ENCODE assay signal across 9 cellular contexts in genomic region chr7:155533120-155533826, GRCh38. TPM values are rescaled to one million over a fixed set of nuclear protein-coding genes. Genes with fewer than 3 reads are reported as not detected.
DNase-seq lines count a peak whose midpoint lies in the region; ATAC-seq and TF ChIP-seq lines count a peak whose summit lies in the region.
"Had no signal": no experiment of that assay in that cellular context is flagged by ENCODE, and none has a peak within 500 bp of the region (broad histone marks: within the 10 kb centered on the region; RNA-seq: fewer than 3 reads in every experiment).

No MANE protein-coding gene starts in this region.

- H3K36me3 Mint-ChIP-seq in mesothelial cell of epicardium = no peaks in the 10 kb centered on the region

- H3K27me3 Mint-ChIP-seq in mesothelial cell of epicardium (ENCODE audit: low read depth) = peaks cover 94% of the 10 kb centered on the region

- intact Hi-C loops in A673 (cut with micrococcal nuclease; ENCODE audit: unreplicated experiment) = loop anchor here (10.0 kb wide), 1 partner anchor 608 kb away; no protein-coding TSS in a partner anchor

- H3K27ac ChIP-seq in A673 (ENCODE audit: low read depth, low read length, poor library complexity, severe bottlenecking) = no peak overlapping the region

- H3K27me3 ChIP-seq in A673 (replicated peaks; ENCODE audit: insufficient read depth, low read depth, low read length, poor library complexity) = peaks cover 66% of the 10 kb centered on the region

- ATAC-seq in HG02623 (IDR thresholded peaks at IDR 0.05; ENCODE audit: unreplicated experiment) (peak; percentile 8), HG03342 (IDR thresholded peaks at IDR 0.05; ENCODE audit: unreplicated experiment) (no peak)

- POLR2A ChIA-PET in A673 (lab: Charles Lee; ENCODE audit: low non-redundant PET) = no interaction called here

- no peak overlapping the region for H3K27ac Mint-ChIP-seq in mesothelial cell of epicardium

- TF ChIP-seq CTCF in A673 (conservative IDR thresholded peaks at IDR 0.05; ENCODE audit: low read depth, low read length) = no peak
- TF ChIP-seq CTCF in mesothelial cell of epicardium (IDR thresholded peaks at IDR 0.05; ENCODE audit: unreplicated experiment) = no peak

- H3K9me3 Mint-ChIP-seq in mesothelial cell of epicardium = no peaks in the 10 kb centered on the region

- no peak for DNase-seq in A673 (ENCODE audit: low spot score)
- DNase-seq in astrocyte of the hippocampus (ENCODE audit: low read depth, low spot score) = peak; percentile 9
- DNase-seq in mesothelial cell of epicardium (ENCODE audit: low spot score in 2 of 2, unreplicated experiment in 2 of 2) = no peak
- no peak for DNase-seq in NCI-H446 (lab: John Stamatoyannopoulos, UW)
- DNase-seq in medulla oblongata (ENCODE audit: extremely low spot score) = no peak
- DNase-seq in kidney glomerular epithelial cell (lab: John Stamatoyannopoulos, UW) = no peak

- H3K9me3 ChIP-seq in A673 (ENCODE audit: low read depth, low read length, poor library complexity, severe bottlenecking) = no peaks in the 10 kb centered on the region

- H3K4me1 ChIP-seq in A673 (ENCODE audit: insufficient read depth, low read length, poor library complexity, severe bottlenecking) = peaks cover 14% of the 10 kb centered on the region

- H3K4me3 ChIP-seq in A673 (ENCODE audit: low read depth, low read length, poor library complexity, severe bottlenecking) = peak overlapping the region; percentile 32

- BruUV-seq in A673 (replicated peaks; lab: Mats Ljungman, UMichigan) = no TSS peak

- CTCF ChIA-PET in A673 (lab: Charles Lee) = no interaction called here

- H3K36me3 ChIP-seq in A673 (ENCODE audit: insufficient read depth, low read length, poor library complexity, severe bottlenecking) = no peaks in the 10 kb centered on the region

- H3K4me3 Mint-ChIP-seq in mesothelial cell of epicardium = peak overlapping the region; percentile 55

- peaks cover 12% of the 10 kb centered on the region for H3K4me1 Mint-ChIP-seq in mesothelial cell of epicardium

RNA-seq across cellular contexts. Expression of gene CNPY1, which starts 13.1 kb away (rescaled TPM):
- not detected in 2 replicates for total RNA-seq in A673 (2021)
- total RNA-seq in mesothelial cell of epicardium = not detected in 3 replicates
- total RNA-seq: kidney epithelial cell had no signal
